In genomic region chr1:27572019-27572678, GRCh38 we compare ENCODE assay signal across 2 cellular contexts.
TF ChIP-seq lines count a peak whose summit lies in the region.

No MANE protein-coding gene starts in this region.

TF ChIP-seq in SK-N-SH, 30 proteins besides CTCF, POLR2A, EP300 and RAD21:
- TF ChIP-seq REST (IDR thresholded peaks at IDR 0.05; ENCODE audit: low read depth, low read length) (no peak), YY1 (IDR thresholded peaks at IDR 0.05; ENCODE audit: low read depth) (no peak), TCF12 (IDR thresholded peaks at IDR 0.05) (no peak)

TF ChIP-seq in SK-N-SH treated with all-trans-retinoic acid at 6 μM for 48 hours, 23 proteins besides CTCF, POLR2A, EP300 and RAD21 (continued from another document):
- TF ChIP-seq PATZ1 (CRISPR knock-in tag; IDR thresholded peaks at IDR 0.05; ENCODE audit: borderline replicate concordance) (no peak), ZFP30 (CRISPR knock-in tag; IDR thresholded peaks at IDR 0.05) (no peak), TSHZ2 (CRISPR knock-in tag; IDR thresholded peaks at IDR 0.05) (no peak), GLIS3 (CRISPR knock-in tag; IDR thresholded peaks at IDR 0.05) (no peak), OSR1 (CRISPR knock-in tag; IDR thresholded peaks at IDR 0.05) (no peak), CSDC2 (CRISPR knock-in tag; IDR thresholded peaks at IDR 0.05) (no peak), BACH2 (CRISPR knock-in tag; IDR thresholded peaks at IDR 0.05; ENCODE audit: borderline replicate concordance) (no peak)
